Comparison of ENCODE assay signal across 8 cellular contexts in the genomic region with DNA sequence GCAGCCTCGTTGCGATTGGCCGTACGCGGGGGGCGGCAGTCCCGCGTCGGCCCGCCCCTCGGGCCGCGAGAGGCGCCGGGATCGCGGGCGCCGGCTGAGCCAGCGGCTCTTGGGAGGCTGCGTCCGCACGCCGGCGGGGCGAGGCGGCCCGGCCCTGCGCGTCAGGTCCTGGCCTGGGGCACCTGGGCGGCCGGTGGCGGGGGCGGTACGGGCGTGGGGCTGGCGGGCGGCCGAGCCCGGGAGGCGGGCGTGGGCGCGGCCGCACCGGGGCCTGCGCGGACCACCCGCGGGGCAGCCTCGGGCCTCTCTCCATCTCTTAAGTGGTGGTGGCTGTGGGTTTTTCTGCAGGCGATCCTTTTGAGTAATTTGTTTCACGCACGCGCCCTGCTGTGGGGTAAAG. TPM values are rescaled to one million over a fixed set of nuclear protein-coding genes. Genes with fewer than 3 reads are reported as not detected.
DNase-seq lines count a peak whose midpoint lies in the region; ATAC-seq and TF ChIP-seq lines count a peak whose summit lies in the region.
"Not testable (repeated sequence)": the region's sequence is repeated elsewhere in the genome, so short reads cannot be mapped to it uniquely, and the experiment has no call there.

No MANE protein-coding gene starts in this region.

- H3K79me1 ChIP-seq in neuronal stem cell (ENCODE audit: low read depth, low read length), result not testable (repeated sequence)

- not testable (repeated sequence) for TF ChIP-seq RAD21 in HCT116 (IDR thresholded peaks at IDR 0.05; ENCODE audit: low read depth)

- H3K4ac ChIP-seq in neuronal stem cell (ENCODE audit: low read length), result not testable (repeated sequence)

- H3K4me2 ChIP-seq in DND-41 (ENCODE audit: insufficient read depth, low read length) (peak overlapping the region; percentile 51; the same call in 1 of the 2 replicates), neuronal stem cell (ENCODE audit: insufficient read depth, low read length, poor library complexity, severe bottlenecking) (peak overlapping the region; percentile 18)
- H3K4me2 ChIP-seq in HCT116 (ENCODE audit: low read length), result not testable (repeated sequence)

- H4K91ac ChIP-seq in neuronal stem cell (ENCODE audit: low read depth, low read length, poor library complexity), result not testable (repeated sequence)

- not testable (repeated sequence) for H3K9me3 Mint-ChIP-seq in activated T-helper 17 cell treated with anti-CD3 and anti-CD28 coated beads, Interleukin-2, amount 50 U/mL, for 72 hours

- H3K27me3 Mint-ChIP-seq in activated T-helper 17 cell treated with anti-CD3 and anti-CD28 coated beads, Interleukin-2, amount 50 U/mL, for 72 hours, result not testable (repeated sequence)

- POLR2A ChIA-PET in HCT116 (lab: Charles Lee), result not testable (repeated sequence)

- not testable (repeated sequence) for H3K18ac ChIP-seq in neuronal stem cell (ENCODE audit: low read length)

- H3K4me3 ChIP-seq in DND-41 (ENCODE audit: low read depth in 1 of 2, low read length in 2 of 2) (peak overlapping the region in 1 of 2 experiments; percentile 53; a peak in 2 of 4 replicates), HCT116 (replicated peaks in 1 of 2; ENCODE audit: low read depth in 1 of 2, low read length in 2 of 2) (peak overlapping the region; percentile 42 to 53; a peak in 3 of 4 replicates), RWPE2 (ENCODE audit: severe bottlenecking) (peak overlapping the region; percentile 61), iPS-15b (ENCODE audit: low read depth, low read length) (peak overlapping the region; percentile 49), neuronal stem cell (ENCODE audit: low read length in 2 of 2) (peak overlapping the region; percentile 49 to 73), testis (peak overlapping the region; percentile 45 to 53)

- H2BK15ac ChIP-seq in neuronal stem cell (ENCODE audit: low read length), result not testable (repeated sequence)

- not testable (repeated sequence) for H3K27me3 ChIP-seq in DND-41 (ENCODE audit: insufficient read depth, low read length, poor library complexity); HCT116 (ENCODE audit: insufficient read depth, low read length); RWPE2 (ENCODE audit: insufficient read depth, poor library complexity, severe bottlenecking); iPS-15b (ENCODE audit: control insufficient read depth, insufficient read depth, low read length); neuronal stem cell (ENCODE audit: control insufficient read depth in 3 of 3, insufficient read depth in 3 of 3, low read depth in 1 of 3, low read length in 3 of 3); testis

- not testable (repeated sequence) for H3K4me1 ChIP-seq in DND-41 (ENCODE audit: insufficient read depth, low read length); HCT116 (ENCODE audit: control insufficient read depth in 1 of 2, insufficient read depth in 2 of 2, low read length in 2 of 2); RWPE2 (ENCODE audit: insufficient read depth, poor library complexity, severe bottlenecking); iPS-15b (ENCODE audit: control insufficient read depth, insufficient read depth, low read length); neuronal stem cell (ENCODE audit: control insufficient read depth in 2 of 2, insufficient read depth in 1 of 2, low read depth in 1 of 2, low read length in 2 of 2); testis

- not testable (repeated sequence) for TF ChIP-seq CTCF in DND-41 (IDR thresholded peaks at IDR 0.05; ENCODE audit: borderline replicate concordance, extremely low read depth, low read length, poor library complexity, severe bottlenecking); HCT116 (IDR thresholded peaks at IDR 0.05 in 2 of 3, conservative IDR thresholded peaks at IDR 0.05 in 1 of 3; ENCODE audit: borderline replicate concordance in 1 of 3, insufficient read depth in 1 of 3, low read depth in 2 of 3, low read length in 2 of 3); RWPE2 (IDR thresholded peaks at IDR 0.05; ENCODE audit: poor library complexity, severe bottlenecking); testis (IDR thresholded peaks at IDR 0.05)

- not testable (repeated sequence) for H2BK12ac ChIP-seq in neuronal stem cell (ENCODE audit: low read length)

- not testable (repeated sequence) for H2AK5ac ChIP-seq in neuronal stem cell (ENCODE audit: low read depth, low read length)

- not testable (repeated sequence) for H3K27ac ChIP-seq in DND-41 (ENCODE audit: low read length); HCT116 (ENCODE audit: low read depth, low read length); neuronal stem cell (replicated peaks; ENCODE audit: low read length)
- peak overlapping the region; percentile 49 for H3K27ac ChIP-seq in RWPE2 (ENCODE audit: poor library complexity, severe bottlenecking)
- H3K27ac ChIP-seq in testis, result peak overlapping the region in 1 of 2 donors; percentile 53

- WGBS in neuronal stem cell (ENCODE audit: extremely low coverage in 2 of 2, insufficient read length in 2 of 2, insufficient replicate concordance in 1 of 2), 2 donors, result no CpG with 5 or more reads among the region's 55 CpGs
- 0% methylated on average over 1 to 4 of the region's 55 CpGs for WGBS in testis, 2 donors

- not testable (repeated sequence) for TF ChIP-seq POLR2A in HCT116 (IDR thresholded peaks at IDR 0.05; ENCODE audit: borderline replicate concordance, extremely low read depth, insufficient read depth, insufficient read length); testis (IDR thresholded peaks at IDR 0.05)

- peak overlapping the region; percentile 97 for H3K4me3 Mint-ChIP-seq in activated T-helper 17 cell treated with anti-CD3 and anti-CD28 coated beads, Interleukin-2, amount 50 U/mL, for 72 hours

- peaks cover 22% of the 10 kb centered on the region for H3K4me1 Mint-ChIP-seq in activated T-helper 17 cell treated with anti-CD3 and anti-CD28 coated beads, Interleukin-2, amount 50 U/mL, for 72 hours

- H3K36me3 ChIP-seq in DND-41 (ENCODE audit: insufficient read depth, low read length); HCT116 (ENCODE audit: control insufficient read depth in 1 of 2, insufficient read depth in 2 of 2, low read length in 2 of 2); iPS-15b (ENCODE audit: control insufficient read depth, insufficient read depth, low read length); testis (ENCODE audit: low read depth, missing control alignments): not testable (repeated sequence)
- peaks cover 26% of the 10 kb centered on the region for H3K36me3 ChIP-seq in RWPE2 (ENCODE audit: low read depth)
- H3K36me3 ChIP-seq in neuronal stem cell (replicated peaks in 1 of 2; ENCODE audit: control insufficient read depth in 2 of 2, insufficient read depth in 2 of 2, low read length in 2 of 2), result peaks cover 0 to 17% of the 10 kb centered on the region in 2 donors

- intact Hi-C loops in HCT116 (cut with micrococcal nuclease); testis (cut with DNase I; ENCODE audit: low total_unique reads): not testable (repeated sequence)

- not testable (repeated sequence) for BruUV-seq in HCT116 (replicated peaks; lab: Mats Ljungman, UMichigan)

- H2BK5ac ChIP-seq in neuronal stem cell (ENCODE audit: low read length), result not testable (repeated sequence)

- peaks cover 28% of the 10 kb centered on the region for H3K36me3 Mint-ChIP-seq in activated T-helper 17 cell treated with anti-CD3 and anti-CD28 coated beads, Interleukin-2, amount 50 U/mL, for 72 hours (ENCODE audit: low read depth)

- H3K14ac ChIP-seq in neuronal stem cell (ENCODE audit: low read length), result not testable (repeated sequence)

- H3K79me2 ChIP-seq in DND-41 (ENCODE audit: insufficient read depth, low read length) (peaks cover 24% of the 10 kb centered on the region), HCT116 (ENCODE audit: insufficient read depth, low read length) (peaks cover 20% of the 10 kb centered on the region)

- RAD21 ChIA-PET in HCT116 (lab: Charles Lee; ENCODE audit: low non-redundant PET in 1 of 2, low total read pairs in 2 of 2, uncharacterized antibody in 2 of 2, unreplicated experiment in 2 of 2), result not testable (repeated sequence)

- DNase-seq in DND-41 (peak; percentile 11), ecto neural progenitor cell (ENCODE audit: low spot score) (peak; percentile 50), neuronal stem cell (ENCODE audit: low spot score) (peak; percentile 29), testis (peak; percentile 36)
- not testable (repeated sequence) for DNase-seq in HCT116 (ENCODE audit: low read depth, low spot score); RWPE2 (ENCODE audit: low spot score)

- not testable (repeated sequence) for H3K23ac ChIP-seq in neuronal stem cell (ENCODE audit: low read depth, low read length, poor library complexity)

- not testable (repeated sequence) for H3K9me2 ChIP-seq in HCT116 (ENCODE audit: insufficient read depth)

- not testable (repeated sequence) for ATAC-seq in DND-41 (ENCODE audit: insufficient read depth, low read depth); HCT116; RWPE2 (ENCODE audit: low read depth); activated T-helper 17 cell treated with anti-CD3 and anti-CD28 coated beads, Interleukin-2, amount 50 U/mL, for 72 hours (replicated peaks)

- H3K27ac Mint-ChIP-seq in activated T-helper 17 cell treated with anti-CD3 and anti-CD28 coated beads, Interleukin-2, amount 50 U/mL, for 72 hours, result not testable (repeated sequence)

- H3K9me3 ChIP-seq in DND-41 (ENCODE audit: insufficient read depth, low read length, severe bottlenecking); HCT116 (ENCODE audit: control insufficient read depth in 1 of 2, insufficient read depth in 1 of 2, low read depth in 1 of 2, low read length in 2 of 2); RWPE2 (ENCODE audit: severe bottlenecking); iPS-15b (ENCODE audit: control insufficient read depth, insufficient read depth, low read length); neuronal stem cell (replicated peaks in 1 of 2; ENCODE audit: control insufficient read depth in 2 of 2, insufficient read depth in 1 of 2, low read depth in 1 of 2, low read length in 2 of 2); testis: not testable (repeated sequence)

- H3K9ac ChIP-seq in DND-41 (ENCODE audit: low read depth, low read length), result peak overlapping the region; percentile 40; the same call in 1 of the 2 replicates
- H3K9ac ChIP-seq in HCT116 (ENCODE audit: low read length); iPS-15b (ENCODE audit: low read depth, low read length); neuronal stem cell (ENCODE audit: low read depth, low read length, poor library complexity): not testable (repeated sequence)

- H4K20me1 ChIP-seq in DND-41 (ENCODE audit: insufficient read depth, low read length); HCT116 (ENCODE audit: insufficient read depth): not testable (repeated sequence)

- not testable (repeated sequence) for H2BK120ac ChIP-seq in neuronal stem cell (ENCODE audit: low read depth, low read length)

- CTCF ChIA-PET in HCT116 (lab: Charles Lee), result not testable (repeated sequence)

- H2AFZ ChIP-seq in DND-41 (ENCODE audit: low read depth, low read length); HCT116 (ENCODE audit: low read depth, low read length, poor library complexity, severe bottlenecking); neuronal stem cell (ENCODE audit: low read length): not testable (repeated sequence)

- not testable (repeated sequence) for H4K8ac ChIP-seq in neuronal stem cell (ENCODE audit: low read depth, low read length)

RNA-seq across cellular contexts. Expression of a gene that starts 30.3 kb away (rescaled TPM):
- total RNA-seq in HCT116 (2021; ENCODE audit: unreplicated experiment) (not detected), testis (10 to 100 TPM in 1 of 2 donors, 1 to 10 TPM in 1; 5.8 to 13.9 TPM)
- polyA plus RNA-seq in HCT116 (2012), result not detected in 2 replicates
- not detected for total RNA-seq in activated T-helper 17 cell treated with anti-CD3 and anti-CD28 coated beads, Interleukin-2, amount 50 U/mL, for 72 hours
- polyA plus RNA-seq in neuronal stem cell (2013, experiment 1 of 2), result not detected
- not detected for polyA plus RNA-seq in neuronal stem cell (2013, experiment 2 of 2)
- not detected for polyA plus RNA-seq in testis (ENCODE audit: insufficient read depth, low read depth, low replicate concordance)

RNA-seq across cellular contexts. Expression of a gene that starts 50.9 kb away (rescaled TPM):
- 0.15 TPM for total RNA-seq in HCT116 (2021; ENCODE audit: unreplicated experiment)
- 0.02 and 0.09 TPM in 2 replicates for polyA plus RNA-seq in HCT116 (2012)
- under 1 TPM; 0.06 to 0.08 TPM for total RNA-seq in activated T-helper 17 cell treated with anti-CD3 and anti-CD28 coated beads, Interleukin-2, amount 50 U/mL, for 72 hours
- not detected for polyA plus RNA-seq in neuronal stem cell (2013, experiment 1 of 2)
- polyA plus RNA-seq in neuronal stem cell (2013, experiment 2 of 2), result not detected
- total RNA-seq in testis, result 10 to 100 TPM in 1 of 2 donors, 1 to 10 TPM in 1; 9.2 to 33.9 TPM
- 15.5 TPM for polyA plus RNA-seq in testis (ENCODE audit: insufficient read depth, low read depth, low replicate concordance)
